Comparison of ENCODE assay signal across 8 cellular contexts in genomic region chr9:128819716-128820664, GRCh38. TPM values are rescaled to one million over a fixed set of nuclear protein-coding genes. Genes with fewer than 3 reads are reported as not detected.
A peak's percentile ranks its signal among the peaks of the same experiment; 100 is the strongest.
DNase-seq lines count a peak whose midpoint lies in the region; ATAC-seq and TF ChIP-seq lines count a peak whose summit lies in the region.

No MANE protein-coding gene starts in this region.

- peaks cover 31% of the 10 kb centered on the region for H3K4me1 Mint-ChIP-seq in activated T-cell treated with anti-CD3 and anti-CD28 coated beads, Interleukin-2, amount 50 U/mL, for 24 hours (ENCODE audit: low read depth)

- H3K4me1 ChIP-seq in prostate gland (replicated peaks), result peaks cover 11% of the 10 kb centered on the region

- peak overlapping the region; percentile 82 for H3K4me3 Mint-ChIP-seq in activated T-cell treated with anti-CD3 and anti-CD28 coated beads, Interleukin-2, amount 50 U/mL, for 24 hours

- no peaks in the 10 kb centered on the region for H3K27me3 ChIP-seq in prostate gland (replicated peaks; ENCODE audit: insufficient read depth)

- H3K27ac ChIP-seq in prostate gland, result peak overlapping the region; percentile 7 to 80

- DNase-seq in activated T-cell treated with anti-CD3 and anti-CD28 coated beads, Interleukin-2, amount 50 U/mL, for 24 hours, result no peak
- no peak for DNase-seq in activated T-cell treated with anti-CD3 and anti-CD28 coated beads, Interleukin-2, amount 50 U/mL, for 48 hours
- DNase-seq in fibroblast of pulmonary artery (ENCODE audit: low read depth) (peak; percentile 64), prostate gland (ENCODE audit: low spot score) (no peak), NCI-H1092 (lab: John Stamatoyannopoulos, UW) (no peak)
- DNase-seq in activated CD4-positive, alpha-beta T cell treated with anti-CD3 and anti-CD28 coated beads for 48 hours, result no peak

- peaks cover 0 to 4% of the 10 kb centered on the region in 2 donors for H3K36me3 ChIP-seq in prostate gland

- intact Hi-C loops in prostate gland (cut with DNase I), result no loop called here

- TF ChIP-seq POLR2A in prostate gland (IDR thresholded peaks at IDR 0.05), result no peak

- ATAC-seq in SK-N-SH treated with all-trans-retinoic acid at 6 μM for 48 hours (peak; percentile 74), GM21825 (IDR thresholded peaks at IDR 0.05; ENCODE audit: unreplicated experiment) (no peak)

- H3K9me3 ChIP-seq in prostate gland, result no peaks in the 10 kb centered on the region

- H3K36me3 Mint-ChIP-seq in activated T-cell treated with anti-CD3 and anti-CD28 coated beads, Interleukin-2, amount 50 U/mL, for 24 hours (ENCODE audit: low read depth), result peaks cover 45% of the 10 kb centered on the region

- TF ChIP-seq CTCF in fibroblast of pulmonary artery (IDR thresholded peaks at IDR 0.05; ENCODE audit: low read length, missing control alignments) (no peak), prostate gland (IDR thresholded peaks at IDR 0.05) (no peak)

- H3K9me3 Mint-ChIP-seq in activated T-cell treated with anti-CD3 and anti-CD28 coated beads, Interleukin-2, amount 50 U/mL, for 24 hours, result no peaks in the 10 kb centered on the region

- H3K4me3 ChIP-seq in fibroblast of pulmonary artery (replicated peaks; ENCODE audit: low read depth, low read length) (peak overlapping the region; percentile 65), prostate gland (no peak overlapping the region)

- H3K27me3 Mint-ChIP-seq in activated T-cell treated with anti-CD3 and anti-CD28 coated beads, Interleukin-2, amount 50 U/mL, for 24 hours, result no peaks in the 10 kb centered on the region

- H3K27ac Mint-ChIP-seq in activated T-cell treated with anti-CD3 and anti-CD28 coated beads, Interleukin-2, amount 50 U/mL, for 24 hours, result peak overlapping the region; percentile 59

- WGBS in prostate gland, result 63% methylated on average over 18 of the region's 18 CpGs

TF ChIP-seq in SK-N-SH treated with all-trans-retinoic acid at 6 μM for 48 hours, 23 proteins besides CTCF, POLR2A, EP300 and RAD21:
- no peak for TF ChIP-seq GLIS3 (CRISPR knock-in tag; IDR thresholded peaks at IDR 0.05)
- TF ChIP-seq TCF4 (CRISPR knock-in tag; IDR thresholded peaks at IDR 0.05; ENCODE audit: borderline replicate concordance), result peak; percentile 62; the same call in 1 of the 2 replicates

RNA-seq across cellular contexts. Expression of gene ENDOG, which starts 1.7 kb away (rescaled TPM):
- total RNA-seq in prostate gland, result 10 to 100 TPM; 29.9 to 87.2 TPM

RNA-seq across cellular contexts. Expression of gene SPOUT1, which starts 9.6 kb away (rescaled TPM):
- 10 to 100 TPM; 45.8 to 47.5 TPM for total RNA-seq in prostate gland

RNA-seq across cellular contexts. Expression of gene TBC1D13, which starts 32.9 kb away (rescaled TPM):
- 10 to 100 TPM; 23.5 to 29.4 TPM for total RNA-seq in prostate gland

RNA-seq across cellular contexts. Expression of gene ZER1, which starts 48.3 kb away (rescaled TPM):
- 100 to 1,000 TPM in 1 of 2 donors, 10 to 100 TPM in 1; 86.6 to 122 TPM for total RNA-seq in prostate gland
